8 cellular contexts compared by ENCODE assay signal in the genomic region with DNA sequence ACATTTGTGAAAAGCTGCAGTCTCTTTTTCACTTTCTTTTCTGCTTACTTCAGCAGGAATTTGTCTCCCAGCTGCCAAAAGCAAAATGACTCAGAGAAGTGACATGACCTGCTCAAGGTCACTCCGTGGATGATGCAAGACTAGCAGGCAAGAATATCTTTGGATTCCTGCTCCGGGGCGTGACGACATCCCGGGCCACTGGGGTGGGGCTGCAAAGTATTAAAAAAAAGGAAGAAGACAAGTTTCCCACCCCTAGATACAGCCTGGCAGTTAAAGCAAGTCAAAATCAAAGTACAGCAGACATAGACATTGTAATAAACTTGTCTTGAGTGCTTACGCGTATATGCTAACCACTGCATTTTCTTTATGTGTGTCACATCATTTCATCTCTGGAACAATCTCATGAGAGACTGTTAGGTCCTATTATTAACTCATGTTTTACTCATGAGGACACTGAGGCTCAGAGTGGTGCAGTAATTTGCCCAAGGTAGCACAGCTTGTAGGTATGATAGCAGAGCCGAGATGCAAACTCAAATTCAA.
DNase-seq lines count a peak whose midpoint lies in the region; ATAC-seq, FAIRE-seq and TF ChIP-seq lines count a peak whose summit lies in the region.

No MANE protein-coding gene starts in this region.

- TF ChIP-seq CTCF in CD4-positive, alpha-beta T cell (IDR thresholded peaks at IDR 0.05): no peak
- no peak for TF ChIP-seq CTCF in astrocyte (IDR thresholded peaks at IDR 0.05; ENCODE audit: insufficient read depth, low read depth, low read length)
- TF ChIP-seq CTCF in transverse colon (IDR thresholded peaks at IDR 0.05): no peak

- WGBS in transverse colon (ENCODE audit: low coverage in 1 of 2), 2 donors: 4 to 35% methylated on average over 7 to 8 of the region's 8 CpGs

- no peak overlapping the region for H2AFZ ChIP-seq in astrocyte (ENCODE audit: low read depth, low read length)

- H3K4me3 ChIP-seq in astrocyte (ENCODE audit: insufficient read depth, low read depth, low read length): no peak overlapping the region
- no peak overlapping the region for H3K4me3 ChIP-seq in transverse colon

- in situ Hi-C loops in transverse colon (cut with MboI; ENCODE audit: low pct_ligation_motif_present in 1 of 4, low pct_unique_long_range_greater_than_20kb in 1 of 4, low sequenced_read_pairs in 3 of 4): loop anchor here in 2 of 4 donors (25.0 kb wide), 2 partner anchors 308 to 558 kb away; no protein-coding TSS in a partner anchor

- H3K9me3 Mint-ChIP-seq in CD4-positive, alpha-beta T cell: no peaks in the 10 kb centered on the region
- no peaks in the 10 kb centered on the region for H3K9me3 Mint-ChIP-seq in astrocyte (ENCODE audit: unreplicated experiment)

- H3K4me1 Mint-ChIP-seq in CD4-positive, alpha-beta T cell (ENCODE audit: low read depth): peaks cover 71% of the 10 kb centered on the region
- peaks cover 65% of the 10 kb centered on the region for H3K4me1 Mint-ChIP-seq in astrocyte (ENCODE audit: low read depth, unreplicated experiment)

- no peaks in the 10 kb centered on the region for H3K27me3 ChIP-seq in CD4-positive, alpha-beta T cell (ENCODE audit: control insufficient read depth, insufficient read depth, low read length)
- H3K27me3 ChIP-seq in astrocyte (ENCODE audit: insufficient read depth, low read length): peaks cover 10% of the 10 kb centered on the region
- H3K27me3 ChIP-seq in transverse colon: no peaks in the 10 kb centered on the region

- peak; percentile 87 for FAIRE-seq in astrocyte (lab: Jason Lieb, UNC)

- H3K36me3 ChIP-seq in astrocyte (ENCODE audit: insufficient read depth, low read length) (no peaks in the 10 kb centered on the region), transverse colon (no peaks in the 10 kb centered on the region)

- H3K27ac Mint-ChIP-seq in CD4-positive, alpha-beta T cell: no peak overlapping the region
- peak overlapping the region; percentile 94 for H3K27ac Mint-ChIP-seq in astrocyte (ENCODE audit: unreplicated experiment)

- peak overlapping the region; percentile 21 for H3K9ac ChIP-seq in astrocyte (ENCODE audit: low read length)

- no peaks in the 10 kb centered on the region for H4K20me1 ChIP-seq in astrocyte (ENCODE audit: insufficient read depth, low read length)

- H3K4me1 ChIP-seq in astrocyte (ENCODE audit: insufficient read depth, low read length) (peaks cover 37% of the 10 kb centered on the region), transverse colon (peaks cover 17 to 43% (median 27%) of the 10 kb centered on the region in 4 donors)

- H3K4me3 Mint-ChIP-seq in CD4-positive, alpha-beta T cell: peak overlapping the region; percentile 15
- H3K4me3 Mint-ChIP-seq in astrocyte (ENCODE audit: unreplicated experiment): no peak overlapping the region

- intact Hi-C loops in CD4-positive, alpha-beta T cell (cut with DNase I, micrococcal nuclease): no loop called here
- intact Hi-C loops in transverse colon (cut with DNase I; ENCODE audit: low total_unique reads): no loop called here

- CTCF ChIA-PET in CD4-positive, alpha-beta T cell (lab: Charles Lee): no interaction called here

- no peaks in the 10 kb centered on the region for H3K9me3 ChIP-seq in CD4-positive, alpha-beta T cell (ENCODE audit: control insufficient read depth, low read length)
- H3K9me3 ChIP-seq in astrocyte (ENCODE audit: insufficient read depth, low read depth, low read length) (no peaks in the 10 kb centered on the region), transverse colon (no peaks in the 10 kb centered on the region)

- TF ChIP-seq POLR2A in transverse colon (IDR thresholded peaks at IDR 0.05): no peak

- ATAC-seq in CD4-positive, alpha-beta T cell (ENCODE audit: poor library complexity): no peak
- ATAC-seq in GM21717 (IDR thresholded peaks at IDR 0.05; ENCODE audit: unreplicated experiment): no peak

- no peak for DNase-seq in CD4-positive, alpha-beta T cell
- DNase-seq in LHCN-M2 (ENCODE audit: low read depth): peak; percentile 88
- peak; percentile 95 for DNase-seq in astrocyte (ENCODE audit: low read depth)
- peak; percentile 72 for DNase-seq in kidney glomerular epithelial cell (lab: John Stamatoyannopoulos, UW)
- peak; percentile 84 for DNase-seq in transverse colon
- no peak for DNase-seq in activated CD4-positive, CD25-positive, alpha-beta regulatory T cell treated with anti-CD3 and anti-CD28 coated beads, Interleukin-2, amount 50 U/mL, for 72 hours
- DNase-seq in central memory CD4-positive, alpha-beta T cell: no peak

- H3K79me2 ChIP-seq in astrocyte (ENCODE audit: insufficient read depth, low read length): no peaks in the 10 kb centered on the region

- TF ChIP-seq EP300 in transverse colon (IDR thresholded peaks at IDR 0.05; ENCODE audit: low read depth): peak; percentile 14

- POLR2A ChIA-PET in CD4-positive, alpha-beta T cell (lab: Charles Lee): no interaction called here

- no peak overlapping the region for H3K27ac ChIP-seq in CD4-positive, alpha-beta T cell (ENCODE audit: low read depth, low read length)
- H3K27ac ChIP-seq in astrocyte (ENCODE audit: low read depth, low read length): peak overlapping the region; percentile 1
- H3K27ac ChIP-seq in transverse colon: peak overlapping the region; percentile 23 to 52 (median 38)

- H3K36me3 Mint-ChIP-seq in CD4-positive, alpha-beta T cell (ENCODE audit: low read depth): no peaks in the 10 kb centered on the region
- no peaks in the 10 kb centered on the region for H3K36me3 Mint-ChIP-seq in astrocyte (ENCODE audit: low read depth, unreplicated experiment)

- peak overlapping the region; percentile 62 for H3K4me2 ChIP-seq in astrocyte (ENCODE audit: low read length)

- H3K27me3 Mint-ChIP-seq in CD4-positive, alpha-beta T cell: no peaks in the 10 kb centered on the region
- peaks cover 5% of the 10 kb centered on the region for H3K27me3 Mint-ChIP-seq in astrocyte (ENCODE audit: low read depth, unreplicated experiment)

Comparison
In these comparisons a context has a peak if more than half of its experiments do, and no peak if none do; other contexts are left out.
1. DNase-seq: peak in LHCN-M2 (single experiment), astrocyte (single experiment), kidney glomerular epithelial cell (single experiment) and transverse colon (single experiment); none in CD4-positive, alpha-beta T cell (0 of 10), activated CD4-positive, CD25-positive, alpha-beta regulatory T cell treated with anti-CD3 and anti-CD28 coated beads, Interleukin-2, amount 50 U/mL, for 72 hours (single experiment) and central memory CD4-positive, alpha-beta T cell (single experiment).